Comparison of ENCODE assay signal across 20 cellular contexts in the genomic region with DNA sequence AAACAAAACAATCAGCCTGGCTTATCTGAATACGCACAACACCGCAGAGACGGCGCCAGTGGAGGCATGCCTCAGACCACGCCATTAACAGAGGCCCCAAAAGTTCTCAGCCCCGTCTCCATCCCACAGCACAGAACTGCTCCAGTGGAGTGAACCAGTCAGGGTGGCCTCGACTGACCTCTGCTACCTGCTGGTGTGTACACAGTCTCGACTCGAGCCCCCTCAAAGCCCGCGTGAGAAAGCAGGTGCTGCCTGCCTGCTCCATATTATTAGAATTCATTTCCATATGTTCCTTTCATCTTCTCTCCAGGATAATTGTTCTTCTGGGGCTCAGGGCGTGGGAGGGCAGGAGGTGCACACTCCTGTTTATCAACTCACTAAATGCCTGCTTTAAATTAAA.
DNase-seq lines count a peak whose midpoint lies in the region; ATAC-seq and TF ChIP-seq lines count a peak whose summit lies in the region.
"Had no signal": no experiment of that assay in that cellular context is flagged by ENCODE, and none has a peak within 500 bp of the region (broad histone marks: within the 10 kb centered on the region; RNA-seq: fewer than 3 reads in every experiment).

No MANE protein-coding gene starts in this region.

- peaks cover 23% of the 10 kb centered on the region; the same call in 1 of the 2 replicates for H3K27me3 ChIP-seq in SK-N-SH (ENCODE audit: insufficient read depth)
- H3K27me3 ChIP-seq: breast epithelium, testis, vagina had no signal

- H3K9me3 ChIP-seq in SK-N-SH = no peaks in the 10 kb centered on the region
- H3K9me3 ChIP-seq: breast epithelium, testis, vagina had no signal

- TF ChIP-seq RAD21 in SK-N-SH (IDR thresholded peaks at IDR 0.05; ENCODE audit: low read length) = no peak

- H4K20me1 ChIP-seq in SK-N-SH (ENCODE audit: insufficient read depth) = no peaks in the 10 kb centered on the region

- TF ChIP-seq CTCF in SK-N-SH (IDR thresholded peaks at IDR 0.05) = no peak
- no peak for TF ChIP-seq CTCF in VCaP (conservative IDR thresholded peaks at IDR 0.05)

- no peaks in the 10 kb centered on the region for H3K27me3 Mint-ChIP-seq in activated CD4-positive, alpha-beta memory T cell treated with anti-CD3 and anti-CD28 coated beads for 36 hours

- intact Hi-C loops in activated CD4-positive, alpha-beta memory T cell treated with anti-CD3 and anti-CD28 coated beads for 36 hours (cut with micrococcal nuclease) = no loop called here

- H3K4me1 Mint-ChIP-seq in activated CD4-positive, alpha-beta memory T cell treated with anti-CD3 and anti-CD28 coated beads for 36 hours (ENCODE audit: low read depth) = no peaks in the 10 kb centered on the region

- H3K9ac ChIP-seq in SK-N-SH = no peak overlapping the region

- CTCF ChIA-PET in SK-N-SH (lab: Yijun Ruan, JAX) = no interaction called here
- CTCF ChIA-PET in activated CD4-positive, alpha-beta memory T cell treated with anti-CD3 and anti-CD28 coated beads for 36 hours (lab: Charles Lee) = no interaction called here

- no peaks in the 10 kb centered on the region for H3K36me3 ChIP-seq in SK-N-SH (replicated peaks in 1 of 2; ENCODE audit: control insufficient read depth in 1 of 2, insufficient read depth in 2 of 2, low read length in 1 of 2)
- H3K36me3 ChIP-seq: breast epithelium, vagina had no signal

- H3K9me3 Mint-ChIP-seq in activated CD4-positive, alpha-beta memory T cell treated with anti-CD3 and anti-CD28 coated beads for 36 hours = no peaks in the 10 kb centered on the region

- H3K4me2 ChIP-seq in SK-N-SH = no peak overlapping the region

- H3K36me3 Mint-ChIP-seq in activated CD4-positive, alpha-beta memory T cell treated with anti-CD3 and anti-CD28 coated beads for 36 hours = no peaks in the 10 kb centered on the region
- H3K36me3 Mint-ChIP-seq: CD14-positive monocyte had no signal

- 63% methylated on average over 12 of the region's 12 CpGs for WGBS in SK-N-SH (ENCODE audit: low lambda C conversion rate)

- no peak overlapping the region for H2AFZ ChIP-seq in SK-N-SH (ENCODE audit: low read depth)

- TF ChIP-seq EP300 in SK-N-SH (IDR thresholded peaks at IDR 0.05; ENCODE audit: borderline replicate concordance in 1 of 2, low read depth in 1 of 2, low read length in 1 of 2) = no peak

- H3K27ac Mint-ChIP-seq in activated CD4-positive, alpha-beta memory T cell treated with anti-CD3 and anti-CD28 coated beads for 36 hours = no peak overlapping the region
- H3K27ac Mint-ChIP-seq: CD14-positive monocyte had no signal

- ATAC-seq in SK-N-SH treated with all-trans-retinoic acid at 6 μM for 48 hours (no peak), HG02885 (IDR thresholded peaks at IDR 0.05; ENCODE audit: poor library complexity, unreplicated experiment) (no peak), GM18868 (IDR thresholded peaks at IDR 0.05; ENCODE audit: unreplicated experiment) (no peak)

- no peaks in the 10 kb centered on the region for H3K79me2 ChIP-seq in SK-N-SH (ENCODE audit: insufficient read depth)

- POLR2A ChIA-PET in SK-N-SH (lab: Yijun Ruan, JAX) = no interaction called here
- POLR2A ChIA-PET in activated CD4-positive, alpha-beta memory T cell treated with anti-CD3 and anti-CD28 coated beads for 36 hours (lab: Charles Lee) = no interaction called here

- no peak overlapping the region for H3K4me3 Mint-ChIP-seq in activated CD4-positive, alpha-beta memory T cell treated with anti-CD3 and anti-CD28 coated beads for 36 hours
- H3K4me3 Mint-ChIP-seq: CD14-positive monocyte had no signal

- peaks cover 0 to 12% of the 10 kb centered on the region in 2 experiments; a peak in 1 of 4 replicates for H3K4me1 ChIP-seq in SK-N-SH (ENCODE audit: control insufficient read depth in 1 of 2, insufficient read depth in 2 of 2, low read depth in 1 of 2, low read length in 1 of 2)
- H3K4me1 ChIP-seq: breast epithelium, testis, vagina had no signal

- no peaks in the 10 kb centered on the region for H3K9me2 ChIP-seq in SK-N-SH

- no peaks in the 10 kb centered on the region for H3F3A ChIP-seq in SK-N-SH (replicated peaks; ENCODE audit: insufficient read depth)

- no peak overlapping the region for H3K4me3 ChIP-seq in SK-N-SH (ENCODE audit: low read depth in 2 of 2, low read length in 1 of 2)
- H3K4me3 ChIP-seq: breast epithelium, coronary artery, testis, vagina had no signal

- H3K27ac ChIP-seq in SK-N-SH (ENCODE audit: low read depth in 2 of 2, low read length in 1 of 2) = no peak overlapping the region
- H3K27ac ChIP-seq in VCaP = peak overlapping the region; percentile 55
- H3K27ac ChIP-seq: coronary artery, RWPE1, testis, vagina had no signal

- DNase-seq in SK-N-SH (peak; percentile 41), NCI-H2171 treated with DMSO at 0.1 percent for 48 hours (lab: John Stamatoyannopoulos, UW) (peak; percentile 79), NCI-H2029 (lab: John Stamatoyannopoulos, UW) (no peak)
- no peak for DNase-seq in activated CD4-positive, alpha-beta memory T cell treated with anti-CD3 and anti-CD28 coated beads for 36 hours
- DNase-seq: activated CD4-positive, CD25-positive, alpha-beta regulatory T cell; activated naive CD4-positive, alpha-beta T cell treated with Interleukin-2 at 50 U/mL for 16 hours; activated T-cell treated with anti-CD3 and anti-CD28 coated beads, Interleukin-2, amount 50 U/mL, for 48 hours; GF-D8; stimulated activated CD4-positive, alpha-beta T cell treated with anti-CD3 and anti-CD28 coated beads, Interleukin-2, amount 100 ng/mL, for 48 hours; stimulated activated naive CD4-positive, alpha-beta T cell; testis had no signal

TF ChIP-seq in SK-N-SH, 30 proteins besides CTCF, POLR2A, EP300 and RAD21 (continues in another document):
- TF ChIP-seq SMC3 (IDR thresholded peaks at IDR 0.05; ENCODE audit: low read depth, low read length) = no peak
- TF ChIP-seq, protein P1, sequence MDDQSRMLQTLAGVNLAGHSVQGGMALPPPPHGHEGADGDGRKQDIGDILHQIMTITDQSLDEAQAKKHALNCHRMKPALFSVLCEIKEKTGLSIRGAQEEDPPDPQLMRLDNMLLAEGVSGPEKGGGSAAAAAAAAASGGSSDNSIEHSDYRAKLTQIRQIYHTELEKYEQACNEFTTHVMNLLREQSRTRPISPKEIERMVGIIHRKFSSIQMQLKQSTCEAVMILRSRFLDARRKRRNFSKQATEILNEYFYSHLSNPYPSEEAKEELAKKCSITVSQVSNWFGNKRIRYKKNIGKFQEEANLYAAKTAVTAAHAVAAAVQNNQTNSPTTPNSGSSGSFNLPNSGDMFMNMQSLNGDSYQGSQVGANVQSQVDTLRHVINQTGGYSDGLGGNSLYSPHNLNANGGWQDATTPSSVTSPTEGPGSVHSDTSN (IDR thresholded peaks at IDR 0.05) = no peak
- no peak for TF ChIP-seq MEF2A (IDR thresholded peaks at IDR 0.05; ENCODE audit: borderline replicate concordance, low read depth)
- no peak for TF ChIP-seq GATA2 (CRISPR knock-in tag; IDR thresholded peaks at IDR 0.05)
- no peak for TF ChIP-seq EZH2phosphoT487 (IDR thresholded peaks at IDR 0.05; ENCODE audit: borderline replicate concordance, low read depth)
- TF ChIP-seq, protein P2, sequence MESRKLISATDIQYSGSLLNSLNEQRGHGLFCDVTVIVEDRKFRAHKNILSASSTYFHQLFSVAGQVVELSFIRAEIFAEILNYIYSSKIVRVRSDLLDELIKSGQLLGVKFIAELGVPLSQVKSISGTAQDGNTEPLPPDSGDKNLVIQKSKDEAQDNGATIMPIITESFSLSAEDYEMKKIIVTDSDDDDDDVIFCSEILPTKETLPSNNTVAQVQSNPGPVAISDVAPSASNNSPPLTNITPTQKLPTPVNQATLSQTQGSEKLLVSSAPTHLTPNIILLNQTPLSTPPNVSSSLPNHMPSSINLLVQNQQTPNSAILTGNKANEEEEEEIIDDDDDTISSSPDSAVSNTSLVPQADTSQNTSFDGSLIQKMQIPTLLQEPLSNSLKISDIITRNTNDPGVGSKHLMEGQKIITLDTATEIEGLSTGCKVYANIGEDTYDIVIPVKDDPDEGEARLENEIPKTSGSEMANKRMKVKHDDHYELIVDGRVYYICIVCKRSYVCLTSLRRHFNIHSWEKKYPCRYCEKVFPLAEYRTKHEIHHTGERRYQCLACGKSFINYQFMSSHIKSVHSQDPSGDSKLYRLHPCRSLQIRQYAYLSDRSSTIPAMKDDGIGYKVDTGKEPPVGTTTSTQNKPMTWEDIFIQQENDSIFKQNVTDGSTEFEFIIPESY (IDR thresholded peaks at IDR 0.05; ENCODE audit: borderline replicate concordance, low read depth) = no peak
- no peak for TF ChIP-seq POLR2AphosphoS5 (IDR thresholded peaks at IDR 0.05; ENCODE audit: low read depth, low read length)

TF ChIP-seq in SK-N-SH treated with all-trans-retinoic acid at 6 μM for 48 hours, 23 proteins besides CTCF, POLR2A, EP300 and RAD21 (continues in another document):
- TF ChIP-seq ZNF8 (CRISPR knock-in tag; IDR thresholded peaks at IDR 0.05) = no peak
- TF ChIP-seq ZNF70 (CRISPR knock-in tag; IDR thresholded peaks at IDR 0.05) = no peak
- TF ChIP-seq ZFP30 (CRISPR knock-in tag; IDR thresholded peaks at IDR 0.05) = no peak
- TF ChIP-seq, protein P3, sequence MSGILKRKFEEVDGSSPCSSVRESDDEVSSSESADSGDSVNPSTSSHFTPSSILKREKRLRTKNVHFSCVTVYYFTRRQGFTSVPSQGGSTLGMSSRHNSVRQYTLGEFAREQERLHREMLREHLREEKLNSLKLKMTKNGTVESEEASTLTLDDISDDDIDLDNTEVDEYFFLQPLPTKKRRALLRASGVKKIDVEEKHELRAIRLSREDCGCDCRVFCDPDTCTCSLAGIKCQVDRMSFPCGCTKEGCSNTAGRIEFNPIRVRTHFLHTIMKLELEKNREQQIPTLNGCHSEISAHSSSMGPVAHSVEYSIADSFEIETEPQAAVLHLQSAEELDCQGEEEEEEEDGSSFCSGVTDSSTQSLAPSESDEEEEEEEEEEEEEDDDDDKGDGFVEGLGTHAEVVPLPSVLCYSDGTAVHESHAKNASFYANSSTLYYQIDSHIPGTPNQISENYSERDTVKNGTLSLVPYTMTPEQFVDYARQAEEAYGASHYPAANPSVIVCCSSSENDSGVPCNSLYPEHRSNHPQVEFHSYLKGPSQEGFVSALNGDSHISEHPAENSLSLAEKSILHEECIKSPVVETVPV (CRISPR knock-in tag; IDR thresholded peaks at IDR 0.05) = no peak
- no peak for TF ChIP-seq RARB (CRISPR knock-in tag; IDR thresholded peaks at IDR 0.05)
- no peak for TF ChIP-seq TCF4 (CRISPR knock-in tag; IDR thresholded peaks at IDR 0.05; ENCODE audit: borderline replicate concordance)

Comparison
In these comparisons a context has a peak if more than half of its experiments do, and no peak if none do; other contexts are left out.
1. DNase-seq: peak in SK-N-SH (single experiment) and NCI-H2171 treated with DMSO at 0.1 percent for 48 hours (single experiment); none in activated CD4-positive, alpha-beta memory T cell treated with anti-CD3 and anti-CD28 coated beads for 36 hours (single experiment) and NCI-H2029 (single experiment).